Comparison of ENCODE assay signal across 1 cellular context in genomic region chr7:128937271-128937646, GRCh38.
TF ChIP-seq lines count a peak whose summit lies in the region.

No MANE protein-coding gene starts in this region.

TF ChIP-seq in IMR-90, 13 proteins besides CTCF, POLR2A, EP300 and RAD21 (continued from another document):
- TF ChIP-seq ELK1 (IDR thresholded peaks at IDR 0.05; ENCODE audit: borderline replicate concordance, low read depth, low read length) = no peak
- no peak for TF ChIP-seq CEBPB (IDR thresholded peaks at IDR 0.05; ENCODE audit: low read depth, low read length)
- no peak for TF ChIP-seq NFE2L2 (IDR thresholded peaks at IDR 0.05; ENCODE audit: low read depth, low read length)
- TF ChIP-seq MAZ (IDR thresholded peaks at IDR 0.05; ENCODE audit: borderline replicate concordance, low read depth, low read length) = no peak
TF ChIP-seq in IMR-90: peak in this region for 0.
